ENCODE assay signal across 31 cellular contexts in genomic region chr11:76087749-76088148, GRCh38.
"Had no signal": no experiment of that assay in that cellular context is flagged by ENCODE, and none has a peak within 500 bp of the region (broad histone marks: within the 10 kb centered on the region; RNA-seq: fewer than 3 reads in every experiment).

No MANE protein-coding gene starts in this region.

- H3K36me3 Mint-ChIP-seq: stimulated activated effector memory CD8-positive, alpha-beta T cell treated with anti-CD3 and anti-CD28 coated beads, Interleukin-12 subunit alpha, Interleukin-12 subunit beta, amount 100 ng/mL, for 72 hours had no signal

- H3K4me1 Mint-ChIP-seq: activated CD4-positive, alpha-beta T cell treated with anti-CD3 and anti-CD28 coated beads for 36 hours; activated CD8-positive, alpha-beta memory T cell treated with anti-CD3 and anti-CD28 coated beads, Interleukin-2, amount 10 ng/mL, durations not matched to agents 7 days and 5 days; activated naive CD4-positive, alpha-beta T cell treated with anti-CD3 and anti-CD28 coated beads, Interleukin-2, amount 50 U/mL, for 24 hours; activated naive CD8-positive, alpha-beta T cell treated with anti-CD3 and anti-CD28 coated beads, Interleukin-2, amount 50 U/mL, for 24 hours; stimulated activated effector memory CD8-positive, alpha-beta T cell treated with anti-CD3 and anti-CD28 coated beads, Interleukin-12 subunit alpha, Interleukin-12 subunit beta, amount 100 ng/mL, for 72 hours; stimulated activated naive CD8-positive, alpha-beta T cell treated with anti-CD3 and anti-CD28 coated beads, Interleukin-15, amount 100 ng/mL, for 72 hours had no signal

- H3K27ac Mint-ChIP-seq: activated CD4-positive, alpha-beta T cell treated with anti-CD3 and anti-CD28 coated beads for 36 hours; activated CD8-positive, alpha-beta memory T cell treated with anti-CD3 and anti-CD28 coated beads, Interleukin-2, amount 10 ng/mL, durations not matched to agents 7 days and 5 days; activated CD8-positive, alpha-beta T cell treated with anti-CD3 and anti-CD28 coated beads, Interleukin-2, amount 10 ng/mL, durations not matched to agents 7 days and 5 days; activated naive CD4-positive, alpha-beta T cell treated with anti-CD3 and anti-CD28 coated beads, Interleukin-2, amount 50 U/mL, for 24 hours; activated naive CD8-positive, alpha-beta T cell treated with anti-CD3 and anti-CD28 coated beads, Interleukin-2, amount 50 U/mL, for 24 hours; activated T-helper 2 cell treated with anti-CD3 and anti-CD28 coated beads, Interferon-gamma antibody, Interleukin-2, Interleukin-4, amounts not matched to agents 10 μg/mL and 5 μg/mL and 100 μg/mL, durations not matched to agents 14 hours and 24 hours and 36 hours; brain; stimulated activated effector memory CD8-positive, alpha-beta T cell treated with anti-CD3 and anti-CD28 coated beads, Interleukin-12 subunit alpha, Interleukin-12 subunit beta, amount 100 ng/mL, for 72 hours; stimulated activated naive CD8-positive, alpha-beta T cell treated with anti-CD3 and anti-CD28 coated beads, Interleukin-15, amount 100 ng/mL, for 72 hours; T-helper 2 cell treated with Interferon-gamma antibody and Interleukin-4, amounts not matched to agents 5 μg/mL and 100 μg/mL, for 36 hours had no signal

- H3K27me3 Mint-ChIP-seq: activated CD4-positive, alpha-beta T cell treated with anti-CD3 and anti-CD28 coated beads for 36 hours; activated CD8-positive, alpha-beta memory T cell treated with anti-CD3 and anti-CD28 coated beads, Interleukin-2, amount 10 ng/mL, durations not matched to agents 7 days and 5 days; activated naive CD4-positive, alpha-beta T cell treated with anti-CD3 and anti-CD28 coated beads, Interleukin-2, amount 50 U/mL, for 24 hours; activated naive CD8-positive, alpha-beta T cell treated with anti-CD3 and anti-CD28 coated beads, Interleukin-2, amount 50 U/mL, for 24 hours; brain; stimulated activated naive CD8-positive, alpha-beta T cell treated with anti-CD3 and anti-CD28 coated beads, Interleukin-15, amount 100 ng/mL, for 72 hours had no signal

- H3K4me3 Mint-ChIP-seq: activated CD4-positive, alpha-beta T cell treated with anti-CD3 and anti-CD28 coated beads for 36 hours; activated CD8-positive, alpha-beta memory T cell treated with anti-CD3 and anti-CD28 coated beads, Interleukin-2, amount 10 ng/mL, durations not matched to agents 7 days and 5 days; activated CD8-positive, alpha-beta T cell treated with anti-CD3 and anti-CD28 coated beads, Interleukin-2, amount 10 ng/mL, durations not matched to agents 7 days and 5 days; activated naive CD4-positive, alpha-beta T cell treated with anti-CD3 and anti-CD28 coated beads, Interleukin-2, amount 50 U/mL, for 24 hours; activated naive CD8-positive, alpha-beta T cell treated with anti-CD3 and anti-CD28 coated beads, Interleukin-2, amount 50 U/mL, for 24 hours; brain; nephron; stimulated activated effector memory CD8-positive, alpha-beta T cell treated with anti-CD3 and anti-CD28 coated beads, Interleukin-12 subunit alpha, Interleukin-12 subunit beta, amount 100 ng/mL, for 72 hours; stimulated activated naive CD8-positive, alpha-beta T cell treated with anti-CD3 and anti-CD28 coated beads, Interleukin-15, amount 100 ng/mL, for 72 hours; T-helper 2 cell treated with Interferon-gamma antibody and Interleukin-4, amounts not matched to agents 5 μg/mL and 100 μg/mL, for 36 hours had no signal

- ATAC-seq: activated CD4-positive, alpha-beta T cell treated with anti-CD3 and anti-CD28 coated beads for 36 hours; activated CD8-positive, alpha-beta memory T cell treated with anti-CD3 and anti-CD28 coated beads, Interleukin-2, amount 10 ng/mL, durations not matched to agents 7 days and 5 days; activated CD8-positive, alpha-beta T cell treated with anti-CD3 and anti-CD28 coated beads, Interleukin-2, amount 10 ng/mL, durations not matched to agents 7 days and 5 days; activated naive CD8-positive, alpha-beta T cell treated with anti-CD3 and anti-CD28 coated beads, Interleukin-2, amount 50 U/mL, for 24 hours; foreskin keratinocyte; heart right ventricle; mucosa of descending colon; pancreas; sciatic nerve; stimulated activated effector memory CD8-positive, alpha-beta T cell treated with anti-CD3 and anti-CD28 coated beads, Interleukin-12 subunit alpha, Interleukin-12 subunit beta, amount 100 ng/mL, for 72 hours; stimulated activated naive CD8-positive, alpha-beta T cell treated with anti-CD3 and anti-CD28 coated beads, Interleukin-15, amount 100 ng/mL, for 72 hours; upper lobe of right lung had no signal

- H3K4me1 ChIP-seq: pancreas, prostate gland had no signal

- H3K27ac ChIP-seq: cardiac muscle cell, foreskin keratinocyte, heart right ventricle, left ventricle myocardium inferior, neutrophil, pancreas, prostate gland, thyroid gland, upper lobe of right lung had no signal

- H3K9me3 ChIP-seq: mucosa of descending colon, neutrophil, pancreas, prostate gland, thyroid gland had no signal

- H3K4me3 ChIP-seq: cardiac muscle cell, heart right ventricle, left ventricle myocardium inferior, lung, mucosa of descending colon, pancreas, prostate gland, thyroid gland, upper lobe of right lung had no signal

- H3K27me3 ChIP-seq: cardiac muscle cell, foreskin keratinocyte, heart right ventricle, neutrophil, pancreas, thyroid gland, upper lobe of right lung had no signal

- DNase-seq: activated CD4-positive, alpha-beta T cell treated with anti-CD3 and anti-CD28 coated beads for 36 hours; activated CD4-positive, CD25-positive, alpha-beta regulatory T cell; activated CD8-positive, alpha-beta memory T cell treated with anti-CD3 and anti-CD28 coated beads, Interleukin-2, amount 10 ng/mL, durations not matched to agents 7 days and 5 days; activated CD8-positive, alpha-beta T cell treated with anti-CD3 and anti-CD28 coated beads, Interleukin-2, amount 10 ng/mL, durations not matched to agents 7 days and 5 days; activated naive CD8-positive, alpha-beta T cell treated with anti-CD3 and anti-CD28 coated beads, Interleukin-2, amount 50 U/mL, for 24 hours; activated T-cell treated with anti-CD3 and anti-CD28 coated beads, Interleukin-2, amount 50 U/mL, for 48 hours; amygdala; cerebellar nuclear complex; foreskin keratinocyte; heart right ventricle; left ventricle myocardium inferior; mucosa of descending colon; pancreas; retina; small intestine; stimulated activated CD4-positive, alpha-beta T cell treated with anti-CD3 and anti-CD28 coated beads, Interleukin-4, amount 100 ng/mL, for 24 hours; stimulated activated naive CD8-positive, alpha-beta T cell treated with anti-CD3 and anti-CD28 coated beads, Interleukin-15, amount 100 ng/mL, for 72 hours; T-helper 1 cell; thyroid gland; upper lobe of right lung had no signal

- H3K36me3 ChIP-seq: cardiac muscle cell, neutrophil, pancreas, prostate gland, thyroid gland, upper lobe of right lung had no signal
